In genomic region chr12:111408116-111408440, GRCh38 we compare ENCODE assay signal across 9 cellular contexts. TPM values are rescaled to one million over a fixed set of nuclear protein-coding genes. Genes with fewer than 3 reads are reported as not detected.
DNase-seq lines count a peak whose midpoint lies in the region; ATAC-seq and TF ChIP-seq lines count a peak whose summit lies in the region.
"Had no signal": no experiment of that assay in that cellular context is flagged by ENCODE, and none has a peak within 500 bp of the region (broad histone marks: within the 10 kb centered on the region; RNA-seq: fewer than 3 reads in every experiment).

No MANE protein-coding gene starts in this region.

- H3K4me1 ChIP-seq in left ventricle myocardium inferior (peaks cover 97% of the 10 kb centered on the region), left lung (peaks cover 38 to 89% of the 10 kb centered on the region in 2 donors), upper lobe of left lung (peaks cover 73 to 90% (median 88%) of the 10 kb centered on the region in 4 donors)

- peaks cover 62% of the 10 kb centered on the region for H3K4me1 Mint-ChIP-seq in activated T-helper 1 cell treated with anti-CD3 and anti-CD28 coated beads, Interleukin-12 subunit alpha, Interleukin-12 subunit beta, Interleukin-2, Interleukin-4 antibody, amounts not matched to agents 30 ng/mL and 10 ng/mL and 1 ng/mL, durations not matched to agents 14 hours and 24 hours and 36 hours (ENCODE audit: low read depth)

- no peak for ATAC-seq in left lung
- ATAC-seq in upper lobe of left lung (ENCODE audit: low FRiP score in 2 of 2): no peak
- no peak for ATAC-seq in GM21786 (IDR thresholded peaks at IDR 0.05; ENCODE audit: unreplicated experiment)

- H3K27me3 ChIP-seq in left ventricle myocardium inferior (ENCODE audit: low read depth): no peaks in the 10 kb centered on the region
- H3K27me3 ChIP-seq in left lung: no peaks in the 10 kb centered on the region
- H3K27me3 ChIP-seq in upper lobe of left lung: no peaks in the 10 kb centered on the region
- H3K27me3 ChIP-seq: SJCRH30 had no signal

- peak overlapping the region; percentile 52 for H3K27ac Mint-ChIP-seq in activated T-helper 1 cell treated with anti-CD3 and anti-CD28 coated beads, Interleukin-12 subunit alpha, Interleukin-12 subunit beta, Interleukin-2, Interleukin-4 antibody, amounts not matched to agents 30 ng/mL and 10 ng/mL and 1 ng/mL, durations not matched to agents 14 hours and 24 hours and 36 hours

- no peaks in the 10 kb centered on the region for H3K27me3 Mint-ChIP-seq in activated T-helper 1 cell treated with anti-CD3 and anti-CD28 coated beads, Interleukin-12 subunit alpha, Interleukin-12 subunit beta, Interleukin-2, Interleukin-4 antibody, amounts not matched to agents 30 ng/mL and 10 ng/mL and 1 ng/mL, durations not matched to agents 14 hours and 24 hours and 36 hours (ENCODE audit: insufficient read depth)

- H3K27ac ChIP-seq in left ventricle myocardium inferior (replicated peaks) (peak overlapping the region; percentile 97), left lung (peak overlapping the region in 1 of 2 donors; percentile 95), upper lobe of left lung (peak overlapping the region; percentile 69 to 96 (median 92))
- H3K27ac ChIP-seq: SJCRH30 had no signal

- H3K9me3 ChIP-seq in left ventricle myocardium inferior (replicated peaks): no peaks in the 10 kb centered on the region
- H3K9me3 ChIP-seq in left lung: no peaks in the 10 kb centered on the region
- no peaks in the 10 kb centered on the region for H3K9me3 ChIP-seq in upper lobe of left lung
- H3K9me3 ChIP-seq: SJCRH30 had no signal

- TF ChIP-seq CTCF in left ventricle myocardium inferior (IDR thresholded peaks at IDR 0.05; ENCODE audit: borderline replicate concordance) (no peak), left lung (IDR thresholded peaks at IDR 0.05) (no peak), upper lobe of left lung (IDR thresholded peaks at IDR 0.05) (no peak)

- H3K4me3 ChIP-seq in left ventricle myocardium inferior (peak overlapping the region; percentile 96), left lung (peak overlapping the region; percentile 91 to 96), upper lobe of left lung (peak overlapping the region in 3 of 4 donors; percentile 82 to 97 (median 92))

- DNase-seq in left ventricle myocardium inferior (no peak), cardiac septum (ENCODE audit: low spot score) (no peak), left lung (no peak), upper lobe of left lung (no peak), NCI-H2107 (lab: John Stamatoyannopoulos, UW) (no peak)
- DNase-seq in activated T-helper 1 cell treated with anti-CD3 and anti-CD28 coated beads, Interleukin-12 subunit alpha, Interleukin-12 subunit beta, Interleukin-2, Interleukin-4 antibody, amounts not matched to agents 30 ng/mL and 10 ng/mL and 1 ng/mL, durations not matched to agents 14 hours and 24 hours and 36 hours (ENCODE audit: low spot score): no peak
- no peak for DNase-seq in stimulated activated CD4-positive, alpha-beta T cell treated with anti-CD3 and anti-CD28 coated beads, Interleukin-4, amount 100 ng/mL, for 4 hours
- DNase-seq: SJCRH30 had no signal

- intact Hi-C loops in left ventricle myocardium inferior (cut with micrococcal nuclease): no loop called here
- intact Hi-C loops in cardiac septum (cut with DNase I): loop anchor here (5.0 kb wide), 1 partner anchor 39 kb away; no protein-coding TSS in a partner anchor
- intact Hi-C loops in activated T-helper 1 cell treated with anti-CD3 and anti-CD28 coated beads, Interleukin-12 subunit alpha, Interleukin-12 subunit beta, Interleukin-2, Interleukin-4 antibody, amounts not matched to agents 30 ng/mL and 10 ng/mL and 1 ng/mL, durations not matched to agents 14 hours and 24 hours and 36 hours (cut with micrococcal nuclease): loop anchor here (10.0 kb wide), 2 partner anchors 823 to 977 kb away; partner anchors contain the start of genes HECTD4 and PPTC7
- intact Hi-C loops in left lung (cut with DNase I): no loop called here

- no peaks in the 10 kb centered on the region for H3K9me3 Mint-ChIP-seq in activated T-helper 1 cell treated with anti-CD3 and anti-CD28 coated beads, Interleukin-12 subunit alpha, Interleukin-12 subunit beta, Interleukin-2, Interleukin-4 antibody, amounts not matched to agents 30 ng/mL and 10 ng/mL and 1 ng/mL, durations not matched to agents 14 hours and 24 hours and 36 hours

- H3K4me3 Mint-ChIP-seq in activated T-helper 1 cell treated with anti-CD3 and anti-CD28 coated beads, Interleukin-12 subunit alpha, Interleukin-12 subunit beta, Interleukin-2, Interleukin-4 antibody, amounts not matched to agents 30 ng/mL and 10 ng/mL and 1 ng/mL, durations not matched to agents 14 hours and 24 hours and 36 hours: peak overlapping the region; percentile 96

- WGBS in upper lobe of left lung, 2 donors: 75% methylated on average over 1 of the region's 1 CpG

- H3K36me3 ChIP-seq in left ventricle myocardium inferior: no peaks in the 10 kb centered on the region
- no peaks in the 10 kb centered on the region for H3K36me3 ChIP-seq in left lung
- H3K36me3 ChIP-seq in upper lobe of left lung: no peaks in the 10 kb centered on the region
- H3K36me3 ChIP-seq: SJCRH30 had no signal

- TF ChIP-seq EP300 in upper lobe of left lung (IDR thresholded peaks at IDR 0.05): no peak

- H3K36me3 Mint-ChIP-seq in activated T-helper 1 cell treated with anti-CD3 and anti-CD28 coated beads, Interleukin-12 subunit alpha, Interleukin-12 subunit beta, Interleukin-2, Interleukin-4 antibody, amounts not matched to agents 30 ng/mL and 10 ng/mL and 1 ng/mL, durations not matched to agents 14 hours and 24 hours and 36 hours (ENCODE audit: low read depth): peaks cover 10% of the 10 kb centered on the region

- TF ChIP-seq POLR2A in upper lobe of left lung (IDR thresholded peaks at IDR 0.05): no peak

RNA-seq across cellular contexts. Expression of gene SH2B3, which starts 2.4 kb away (rescaled TPM):
- total RNA-seq in left ventricle myocardium inferior (50.5 TPM), cardiac septum (33.7 TPM), left lung (10 to 100 TPM; 26.9 to 42.0 TPM), upper lobe of left lung (100 to 1,000 TPM in 1 of 6 donors, 10 to 100 TPM in 5; 24.8 to 128 (median 52.5) TPM)
- 42.0 and 42.3 TPM in 2 replicates for total RNA-seq in activated T-helper 1 cell treated with anti-CD3 and anti-CD28 coated beads, Interleukin-12 subunit alpha, Interleukin-12 subunit beta, Interleukin-2, Interleukin-4 antibody, amounts not matched to agents 30 ng/mL and 10 ng/mL and 1 ng/mL, durations not matched to agents 14 hours and 24 hours and 36 hours

RNA-seq across cellular contexts. Expression of gene PHETA1, which starts 39.2 kb away (rescaled TPM):
- 29.8 TPM for total RNA-seq in left ventricle myocardium inferior
- total RNA-seq in cardiac septum: 18.6 TPM
- total RNA-seq in activated T-helper 1 cell treated with anti-CD3 and anti-CD28 coated beads, Interleukin-12 subunit alpha, Interleukin-12 subunit beta, Interleukin-2, Interleukin-4 antibody, amounts not matched to agents 30 ng/mL and 10 ng/mL and 1 ng/mL, durations not matched to agents 14 hours and 24 hours and 36 hours: 2.7 and 4.2 TPM in 2 replicates
- total RNA-seq in left lung: 10 to 100 TPM in 1 of 2 donors, 1 to 10 TPM in 1; 9.9 to 20.5 TPM
- total RNA-seq in upper lobe of left lung: 10 to 100 TPM in 5 of 6 donors, 1 to 10 TPM in 1; 9.1 to 24.6 (median 21.2) TPM

Comparison
In these comparisons a context has a peak if more than half of its experiments do, and no peak if none do; other contexts are left out.
1. intact Hi-C loops: an anchor here in cardiac septum (5.0 kb wide) and activated T-helper 1 cell treated with anti-CD3 and anti-CD28 coated beads, Interleukin-12 subunit alpha, Interleukin-12 subunit beta, Interleukin-2, Interleukin-4 antibody, amounts not matched to agents 30 ng/mL and 10 ng/mL and 1 ng/mL, durations not matched to agents 14 hours and 24 hours and 36 hours (10.0 kb wide); none called in left ventricle myocardium inferior and left lung.